21 cellular contexts compared by ENCODE assay signal in genomic region chr13:110600261-110600819, GRCh38. TPM values are rescaled to one million over a fixed set of nuclear protein-coding genes. Genes with fewer than 3 reads are reported as not detected.
DNase-seq lines count a peak whose midpoint lies in the region; ATAC-seq, FAIRE-seq and TF ChIP-seq lines count a peak whose summit lies in the region.
"Had no signal": no experiment of that assay in that cellular context is flagged by ENCODE, and none has a peak within 500 bp of the region (broad histone marks: within the 10 kb centered on the region; RNA-seq: fewer than 3 reads in every experiment).

No MANE protein-coding gene starts in this region.

- BruUV-seq in PC-9 (replicated peaks; lab: Mats Ljungman, UMichigan) (no TSS peak), HepG2 (replicated peaks; lab: Mats Ljungman, UMichigan) (no TSS peak)

- H3K4me1 ChIP-seq in HEK293 (ENCODE audit: control insufficient read depth, insufficient read depth, low read length) (no peaks in the 10 kb centered on the region), PC-9 (replicated peaks; ENCODE audit: insufficient read depth) (peaks cover 26% of the 10 kb centered on the region), HepG2 (ENCODE audit: insufficient read depth, low read length) (peaks cover 33% of the 10 kb centered on the region), trophoblast cell (ENCODE audit: control insufficient read depth in 1 of 2, insufficient read depth in 2 of 2, low read length in 2 of 2) (peaks cover 26 to 32% of the 10 kb centered on the region in 2 experiments)

- no peaks in the 10 kb centered on the region for H3F3A ChIP-seq in PC-9 (ENCODE audit: insufficient read depth, low read depth)

- H4K8ac ChIP-seq in trophoblast cell (ENCODE audit: low read depth, low read length), result no peak overlapping the region

- no peak overlapping the region for H3K18ac ChIP-seq in trophoblast cell (ENCODE audit: low read length)

- no peaks in the 10 kb centered on the region for H3K79me2 ChIP-seq in PC-9 (ENCODE audit: low read depth)
- no peaks in the 10 kb centered on the region for H3K79me2 ChIP-seq in HepG2 (ENCODE audit: insufficient read depth, low read length)
- peaks cover 2% of the 10 kb centered on the region for H3K79me2 ChIP-seq in trophoblast cell (ENCODE audit: control insufficient read depth, insufficient read depth, low read length, poor library complexity)

- no peaks in the 10 kb centered on the region for H3K4me1 Mint-ChIP-seq in natural killer cell treated with Interleukin-12 subunit alpha and Interleukin-12 subunit beta and Interleukin-15 and Interleukin-18, amount 100 ng/mL, for 72 hours (ENCODE audit: low read depth in 2 of 2)
- peaks cover 13% of the 10 kb centered on the region for H3K4me1 Mint-ChIP-seq in chondrocyte (ENCODE audit: low read depth)
- H3K4me1 Mint-ChIP-seq: B cell had no signal

- no peak overlapping the region for H3K4me3 Mint-ChIP-seq in natural killer cell treated with Interleukin-12 subunit alpha and Interleukin-12 subunit beta and Interleukin-15 and Interleukin-18, amount 100 ng/mL, for 72 hours
- no peak overlapping the region for H3K4me3 Mint-ChIP-seq in chondrocyte (ENCODE audit: unreplicated experiment)
- H3K4me3 Mint-ChIP-seq: B cell; CD4-positive, alpha-beta T cell had no signal

- no peak for TF ChIP-seq POLR2A in HepG2 (IDR thresholded peaks at IDR 0.05; ENCODE audit: insufficient read depth in 1 of 2, low read depth in 2 of 2, low read length in 2 of 2)

- no peak overlapping the region for H2AK5ac ChIP-seq in trophoblast cell (ENCODE audit: low read length)

- H3K9me3 Mint-ChIP-seq in natural killer cell treated with Interleukin-12 subunit alpha and Interleukin-12 subunit beta and Interleukin-15 and Interleukin-18, amount 100 ng/mL, for 72 hours, result no peaks in the 10 kb centered on the region
- H3K9me3 Mint-ChIP-seq in chondrocyte (ENCODE audit: low read depth), result no peaks in the 10 kb centered on the region
- H3K9me3 Mint-ChIP-seq: CD4-positive, alpha-beta T cell had no signal

- no peak overlapping the region for H2BK5ac ChIP-seq in trophoblast cell (ENCODE audit: low read depth, low read length, poor library complexity)

- ATAC-seq in HepG2 (peak; percentile 91), GM19455 (IDR thresholded peaks at IDR 0.05; ENCODE audit: unreplicated experiment) (no peak)
- ATAC-seq in natural killer cell treated with Interleukin-12 subunit alpha and Interleukin-12 subunit beta and Interleukin-15 and Interleukin-18, amount 100 ng/mL, for 72 hours, result no peak

- H3K27me3 ChIP-seq in PC-9 (ENCODE audit: insufficient read depth, low read depth) (no peaks in the 10 kb centered on the region), HepG2 (ENCODE audit: control insufficient read depth in 1 of 2, insufficient read depth in 2 of 2, low read length in 2 of 2) (no peaks in the 10 kb centered on the region), trophoblast cell (ENCODE audit: insufficient read depth, low read length) (no peaks in the 10 kb centered on the region)

- TF ChIP-seq EP300 in HepG2 (IDR thresholded peaks at IDR 0.05; ENCODE audit: low read depth in 2 of 2, low read length in 2 of 2) (no peak), HepG2 (CRISPR knock-in tag; IDR thresholded peaks at IDR 0.05; ENCODE audit: borderline replicate concordance) (no peak)

- no peak overlapping the region for H2BK12ac ChIP-seq in trophoblast cell (ENCODE audit: low read length)

- H3K4ac ChIP-seq in trophoblast cell (ENCODE audit: low read depth, low read length), result no peak overlapping the region

- in situ Hi-C loops in HepG2 (cut with HindIII; ENCODE audit: extremely low pct_ligation_motif_present, low pct_unique_long_range_greater_than_20kb), result no loop called here

- WGBS in HepG2 (ENCODE audit: low lambda C conversion rate), result 8% methylated on average over 10 of the region's 10 CpGs
- no CpG with 5 or more reads among the region's 10 CpGs for WGBS in trophoblast cell (ENCODE audit: extremely low coverage, insufficient coverage, insufficient read length)

- TF ChIP-seq CTCF in HEK293 (tag by site-specific recombination; IDR thresholded peaks at IDR 0.05) (no peak), PC-9 (conservative IDR thresholded peaks at IDR 0.05) (no peak), HepG2 (CRISPR knock-in tag; IDR thresholded peaks at IDR 0.05) (no peak), chondrocyte (IDR thresholded peaks at IDR 0.05) (no peak)

- H3K79me1 ChIP-seq in trophoblast cell (ENCODE audit: low read length), result peaks cover 21% of the 10 kb centered on the region

- H3K9me3 ChIP-seq in HEK293 (ENCODE audit: control insufficient read depth, insufficient read depth, low read depth, low read length), result no peaks in the 10 kb centered on the region
- no peaks in the 10 kb centered on the region for H3K9me3 ChIP-seq in PC-9 (ENCODE audit: insufficient read depth, low read depth)
- H3K9me3 ChIP-seq in HepG2 (ENCODE audit: low read length), result no peaks in the 10 kb centered on the region
- no peaks in the 10 kb centered on the region for H3K9me3 ChIP-seq in trophoblast cell (ENCODE audit: insufficient read depth, low read depth, low read length)

- H3K23ac ChIP-seq in trophoblast cell (ENCODE audit: low read length), result no peak overlapping the region

- H3K36me3 Mint-ChIP-seq in natural killer cell treated with Interleukin-12 subunit alpha and Interleukin-12 subunit beta and Interleukin-15 and Interleukin-18, amount 100 ng/mL, for 72 hours, result no peaks in the 10 kb centered on the region
- H3K36me3 Mint-ChIP-seq in chondrocyte (ENCODE audit: low read depth), result no peaks in the 10 kb centered on the region

- no peak overlapping the region for H4K12ac ChIP-seq in trophoblast cell (ENCODE audit: low read depth, low read length)

- H2AFZ ChIP-seq in PC-9, result no peak overlapping the region
- H2AFZ ChIP-seq in HepG2 (ENCODE audit: low read length), result no peak overlapping the region
- H2AFZ ChIP-seq in trophoblast cell (ENCODE audit: insufficient read depth, low read length, poor library complexity), result no peak overlapping the region
- H2AFZ ChIP-seq: GM23248 had no signal

- POLR2A ChIA-PET in HEK293 (lab: Yijun Ruan, JAX) (interaction anchor here (0.6 to 1.1 kb wide), 2 partner anchors 15 to 354 kb away, joined by 4 to 5 read pairs; partner anchors contain the start of gene NAXD), PC-9 (lab: Charles Lee; ENCODE audit: unreplicated experiment) (no interaction called here), HepG2 (lab: Yijun Ruan, JAX) (interaction anchor here (0.6 to 2.4 kb wide), 2 partner anchors 15 to 84 kb away, joined by 3 to 10 read pairs; partner anchors contain the start of gene NAXD)

- peaks cover 8 to 17% of the 10 kb centered on the region in 2 donors for H3K27me3 Mint-ChIP-seq in natural killer cell treated with Interleukin-12 subunit alpha and Interleukin-12 subunit beta and Interleukin-15 and Interleukin-18, amount 100 ng/mL, for 72 hours
- no peaks in the 10 kb centered on the region for H3K27me3 Mint-ChIP-seq in chondrocyte (ENCODE audit: low read depth)

- no peak overlapping the region for H3K14ac ChIP-seq in trophoblast cell (ENCODE audit: low read length)

- DNase-seq in PC-9 (no peak), HepG2 (ENCODE audit: low spot score) (no peak), trophoblast cell (peak; percentile 86 to 89), cerebellar nuclear complex (lab: John Stamatoyannopoulos, UW) (no peak), chondrocyte (ENCODE audit: low spot score) (no peak)
- DNase-seq in natural killer cell treated with Interleukin-12 subunit alpha and Interleukin-12 subunit beta and Interleukin-15 and Interleukin-18, amount 100 ng/mL, for 72 hours (ENCODE audit: low spot score), result no peak
- DNase-seq: Calu3; CD4-positive, alpha-beta T cell; DMS53; GM23248; KBM-7; NCI-H1092; NCI-H146; NCI-H2107; NCI-H345; NCI-H526; OCI-M1 had no signal

- CTCF ChIA-PET in HEK293 (lab: Yijun Ruan, JAX), result interaction anchor here (1.1 kb wide), 1 partner anchor 315 kb away, joined by 3 read pairs; no protein-coding TSS in a partner anchor
- CTCF ChIA-PET in PC-9 (lab: Charles Lee), result no interaction called here
- CTCF ChIA-PET in HepG2 (lab: Yijun Ruan, JAX; ENCODE audit: low intra/inter-chr PET ratio, low total read pairs), result no interaction called here

- peak; percentile 77 for FAIRE-seq in HepG2 (lab: Jason Lieb, UNC)

- H3K9me2 ChIP-seq in PC-9 (ENCODE audit: insufficient read depth), result no peaks in the 10 kb centered on the region

- H3K4me3 ChIP-seq in HEK293 (ENCODE audit: low read depth, low read length) (no peak overlapping the region), PC-9 (no peak overlapping the region), HepG2 (replicated peaks in 1 of 3; ENCODE audit: insufficient read depth in 1 of 3, low read depth in 2 of 3, low read length in 3 of 3) (peak overlapping the region in 2 of 3 experiments; percentile 25 to 49; a peak in 4 of 6 replicates), trophoblast cell (ENCODE audit: low read depth, low read length) (no peak overlapping the region)
- H3K4me3 ChIP-seq: GM23248 had no signal

- no peak overlapping the region for H2BK120ac ChIP-seq in trophoblast cell (ENCODE audit: insufficient read depth, low read length, poor library complexity)

- H3K27ac Mint-ChIP-seq in natural killer cell treated with Interleukin-12 subunit alpha and Interleukin-12 subunit beta and Interleukin-15 and Interleukin-18, amount 100 ng/mL, for 72 hours, result no peak overlapping the region
- H3K27ac Mint-ChIP-seq in chondrocyte (ENCODE audit: unreplicated experiment), result no peak overlapping the region
- H3K27ac Mint-ChIP-seq: B cell; CD4-positive, alpha-beta T cell had no signal

- intact Hi-C loops in PC-9 (cut with micrococcal nuclease; ENCODE audit: unreplicated experiment) (no loop called here), HepG2 (cut with micrococcal nuclease; ENCODE audit: unreplicated experiment) (no loop called here)

- H3K9ac ChIP-seq in HepG2 (ENCODE audit: insufficient read depth, low read depth, low read length) (no peak overlapping the region), trophoblast cell (ENCODE audit: low read length) (no peak overlapping the region)
- H3K9ac ChIP-seq: GM23248 had no signal

- H4K20me1 ChIP-seq in PC-9 (ENCODE audit: insufficient read depth), result no peaks in the 10 kb centered on the region
- no peaks in the 10 kb centered on the region for H4K20me1 ChIP-seq in HepG2 (ENCODE audit: insufficient read depth, low read length)

- H3K4me2 ChIP-seq in PC-9, result peak overlapping the region; percentile 16
- H3K4me2 ChIP-seq in HepG2 (ENCODE audit: low read depth, low read length), result peak overlapping the region; percentile 70
- peak overlapping the region; percentile 29 for H3K4me2 ChIP-seq in trophoblast cell (ENCODE audit: low read length)

- TF ChIP-seq RAD21 in HepG2 (CRISPR knock-in tag; IDR thresholded peaks at IDR 0.05), result no peak

- H3K36me3 ChIP-seq in HEK293 (ENCODE audit: control insufficient read depth in 2 of 2, insufficient read depth in 1 of 2, low read length in 2 of 2), result no peaks in the 10 kb centered on the region
- no peaks in the 10 kb centered on the region for H3K36me3 ChIP-seq in PC-9 (ENCODE audit: low read depth)
- H3K36me3 ChIP-seq in HepG2 (replicated peaks in 1 of 2; ENCODE audit: control insufficient read depth in 1 of 2, insufficient read depth in 2 of 2, low read length in 2 of 2), result no peaks in the 10 kb centered on the region
- no peaks in the 10 kb centered on the region for H3K36me3 ChIP-seq in trophoblast cell (ENCODE audit: control insufficient read depth in 1 of 2, insufficient read depth in 2 of 2, low read length in 2 of 2)

- no peak overlapping the region for H4K91ac ChIP-seq in trophoblast cell (ENCODE audit: low read depth, low read length)

- H3K27ac ChIP-seq in HEK293 (ENCODE audit: extremely low read depth, low read depth, low read length) (no peak overlapping the region), PC-9 (no peak overlapping the region), HepG2 (ENCODE audit: extremely low read length, insufficient read depth, low read length) (no peak overlapping the region), trophoblast cell (ENCODE audit: low read depth, low read length) (peak overlapping the region; percentile 51)
- H3K27ac ChIP-seq: GM23248, RWPE1 had no signal

RNA-seq across cellular contexts. Expression of gene NAXD, which starts 15.0 kb away (rescaled TPM):
- total RNA-seq in PC-9 (2021), result 30.2 and 35.2 TPM in 2 replicates
- total RNA-seq in HepG2 (2016; rRNA removed; fragmentation: Illumina TruSeq; extraction: Trizol), result 18.5 and 19.0 TPM in 2 replicates
- 5.5 and 6.3 TPM in 2 replicates for total RNA-seq in HepG2 (2016; cell fraction: cytosol; rRNA removed; fragmentation: Illumina TruSeq; extraction: Trizol; ENCODE audit: low read depth)
- total RNA-seq in HepG2 (2016; cell fraction: insoluble cytoplasmic fraction; rRNA removed; fragmentation: Illumina TruSeq; extraction: Trizol), result 18.9 and 19.7 TPM in 2 replicates
- total RNA-seq in HepG2 (2016; cell fraction: membrane; rRNA removed; fragmentation: Illumina TruSeq; extraction: Trizol), result 12.5 and 13.8 TPM in 2 replicates
- total RNA-seq in HepG2 (2016; cell fraction: nucleus; rRNA removed; fragmentation: Illumina TruSeq; extraction: Trizol), result 20.9 and 21.0 TPM in 2 replicates
- 23.2 and 27.0 TPM in 2 replicates for polyA plus RNA-seq in HepG2 (2011; rRNA removed)
- 24.7 and 25.6 TPM in 2 replicates for polyA plus RNA-seq in HepG2 (2011; cell fraction: cytosol; rRNA removed)
- 81.1 and 85.3 TPM in 2 replicates for polyA plus RNA-seq in HepG2 (2011; cell fraction: nucleus; rRNA removed)
- 18.2 and 22.0 TPM in 2 replicates for polyA plus RNA-seq in HepG2 (2012)
- polyA plus RNA-seq in HepG2 (2016; cell fraction: cytosol; fragmentation: Illumina TruSeq; extraction: Trizol; ENCODE audit: low read depth), result 5.1 and 5.8 TPM in 2 replicates
- polyA plus RNA-seq in HepG2 (2016; cell fraction: insoluble cytoplasmic fraction; fragmentation: Illumina TruSeq; extraction: Trizol; ENCODE audit: low read depth), result 18.8 and 20.5 TPM in 2 replicates
- 10.7 and 10.9 TPM in 2 replicates for polyA plus RNA-seq in HepG2 (2016; cell fraction: membrane; fragmentation: Illumina TruSeq; extraction: Trizol; ENCODE audit: low read depth)
- polyA plus RNA-seq in HepG2 (2016; cell fraction: nucleus; fragmentation: Illumina TruSeq; extraction: Trizol; ENCODE audit: insufficient read depth, low read depth), result 43.2 and 44.7 TPM in 2 replicates
- polyA minus RNA-seq in HepG2 (2011; rRNA and poly(A)+ RNA removed; ENCODE audit: low replicate concordance), result 19.3 and 20.3 TPM in 2 replicates
- polyA minus RNA-seq in HepG2 (2011; cell fraction: cytosol; rRNA and poly(A)+ RNA removed), result 4.0 and 5.5 TPM in 2 replicates
- 19.4 and 22.9 TPM in 2 replicates for polyA minus RNA-seq in HepG2 (2011; cell fraction: nucleus; rRNA and poly(A)+ RNA removed)
- 20.5 TPM in 2 replicates for polyA plus RNA-seq in trophoblast cell (2013)
- total RNA-seq in natural killer cell treated with Interleukin-12 subunit alpha and Interleukin-12 subunit beta and Interleukin-15 and Interleukin-18, amount 100 ng/mL, for 72 hours, result 10 to 100 TPM; 20.7 to 31.9 TPM
- 23.5 to 28.4 TPM (median 27.1 TPM) in 3 replicates for total RNA-seq in chondrocyte

RNA-seq across cellular contexts. Expression of gene RAB20, which starts 38.8 kb away (rescaled TPM):
- total RNA-seq in PC-9 (2021) (31.9 and 41.0 TPM in 2 replicates), HepG2 (2016; rRNA removed; fragmentation: Illumina TruSeq; extraction: Trizol) (15.2 and 15.6 TPM in 2 replicates), chondrocyte (3.6 to 7.8 TPM (median 6.3 TPM) in 3 replicates)
- 5.8 and 6.2 TPM in 2 replicates for total RNA-seq in HepG2 (2016; cell fraction: cytosol; rRNA removed; fragmentation: Illumina TruSeq; extraction: Trizol; ENCODE audit: low read depth)
- total RNA-seq in HepG2 (2016; cell fraction: insoluble cytoplasmic fraction; rRNA removed; fragmentation: Illumina TruSeq; extraction: Trizol), result 13.5 and 15.3 TPM in 2 replicates
- total RNA-seq in HepG2 (2016; cell fraction: membrane; rRNA removed; fragmentation: Illumina TruSeq; extraction: Trizol), result 12.0 and 13.1 TPM in 2 replicates
- 6.5 and 7.9 TPM in 2 replicates for total RNA-seq in HepG2 (2016; cell fraction: nucleus; rRNA removed; fragmentation: Illumina TruSeq; extraction: Trizol)
- polyA plus RNA-seq in HepG2 (2011; rRNA removed), result 27.3 and 30.5 TPM in 2 replicates
- polyA plus RNA-seq in HepG2 (2011; cell fraction: cytosol; rRNA removed), result 28.4 and 39.0 TPM in 2 replicates
- polyA plus RNA-seq in HepG2 (2011; cell fraction: nucleus; rRNA removed), result 12.0 and 13.8 TPM in 2 replicates
- polyA plus RNA-seq in HepG2 (2012), result 14.6 and 20.9 TPM in 2 replicates
- 4.5 and 5.9 TPM in 2 replicates for polyA plus RNA-seq in HepG2 (2016; cell fraction: cytosol; fragmentation: Illumina TruSeq; extraction: Trizol; ENCODE audit: low read depth)
- 13.3 and 15.2 TPM in 2 replicates for polyA plus RNA-seq in HepG2 (2016; cell fraction: insoluble cytoplasmic fraction; fragmentation: Illumina TruSeq; extraction: Trizol; ENCODE audit: low read depth)
- polyA plus RNA-seq in HepG2 (2016; cell fraction: membrane; fragmentation: Illumina TruSeq; extraction: Trizol; ENCODE audit: low read depth), result 7.5 and 8.5 TPM in 2 replicates
- 9.6 and 9.8 TPM in 2 replicates for polyA plus RNA-seq in HepG2 (2016; cell fraction: nucleus; fragmentation: Illumina TruSeq; extraction: Trizol; ENCODE audit: insufficient read depth, low read depth)
- 7.5 and 23.0 TPM in 2 replicates for polyA minus RNA-seq in HepG2 (2011; rRNA and poly(A)+ RNA removed; ENCODE audit: low replicate concordance)
- 12.6 and 15.1 TPM in 2 replicates for polyA minus RNA-seq in HepG2 (2011; cell fraction: cytosol; rRNA and poly(A)+ RNA removed)
- polyA minus RNA-seq in HepG2 (2011; cell fraction: nucleus; rRNA and poly(A)+ RNA removed), result 8.2 TPM in 2 replicates
- polyA plus RNA-seq in trophoblast cell (2013), result 29.9 and 30.6 TPM in 2 replicates
- 1 to 10 TPM in 1 of 2 donors, under 1 TPM in 1; 0.47 to 3.1 TPM for total RNA-seq in natural killer cell treated with Interleukin-12 subunit alpha and Interleukin-12 subunit beta and Interleukin-15 and Interleukin-18, amount 100 ng/mL, for 72 hours

Comparison
In these comparisons a context has a peak if more than half of its experiments do, and no peak if none do; other contexts are left out.
1. H3K4me3 ChIP-seq: peak in HepG2 (2 of 3); none in HEK293 (single experiment), PC-9 (single experiment) and trophoblast cell (single experiment).
2. DNase-seq: peak in trophoblast cell (2 of 2); none in PC-9 (0 of 2), HepG2 (single experiment), natural killer cell treated with Interleukin-12 subunit alpha and Interleukin-12 subunit beta and Interleukin-15 and Interleukin-18, amount 100 ng/mL, for 72 hours (single experiment), cerebellar nuclear complex (0 of 2) and chondrocyte (single experiment).
3. H3K4me2 ChIP-seq: peak in every context shown above with its lines; median percentile 70 in HepG2; 29 in trophoblast cell; 16 in PC-9.
4. Of the 63 proteins assayed by ChIP-seq in both HepG2 and HEK293: peak only in HepG2: SETDB1 and ZNF292; only in HEK293: none; in both: none; in neither: 61.